ENCODE assay signal across 9 cellular contexts in the genomic region with DNA sequence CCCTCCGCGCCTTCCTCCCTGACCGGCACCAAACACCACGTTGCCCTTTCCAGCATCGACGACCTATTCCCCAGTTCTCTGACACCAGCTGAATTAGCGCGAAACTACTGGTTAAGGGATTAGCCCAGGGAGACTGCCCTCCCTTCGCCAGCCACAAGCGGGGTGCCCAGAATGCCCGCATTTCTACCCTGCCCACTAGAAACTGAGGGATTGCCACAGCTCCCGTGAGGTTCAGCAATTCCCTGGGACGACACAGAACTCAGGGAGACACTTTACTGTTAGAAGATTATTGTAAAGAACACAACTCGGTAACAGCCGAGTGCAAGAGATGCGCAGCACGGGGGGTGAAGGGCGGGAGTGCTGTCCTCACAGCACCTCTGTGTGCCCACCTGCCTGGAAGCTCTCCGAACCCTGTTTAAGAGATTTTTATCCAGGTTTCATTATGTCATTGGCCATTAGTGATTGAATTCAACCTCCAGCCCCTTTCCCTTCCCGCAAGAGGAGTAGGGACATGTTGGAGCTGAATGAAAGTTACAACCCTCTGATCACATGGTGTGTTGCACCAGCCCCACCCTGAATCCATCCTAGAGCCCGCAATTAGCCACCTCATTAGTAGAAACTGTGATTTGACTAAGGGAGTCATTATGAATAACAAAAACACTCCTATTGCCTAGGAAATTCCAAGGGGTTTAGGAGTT. TPM values are rescaled to one million over a fixed set of nuclear protein-coding genes. Genes with fewer than 3 reads are reported as not detected.
A peak's percentile ranks its signal among the peaks of the same experiment; 100 is the strongest.
DNase-seq lines count a peak whose midpoint lies in the region; ATAC-seq and TF ChIP-seq lines count a peak whose summit lies in the region.
"Had no signal": no experiment of that assay in that cellular context is flagged by ENCODE, and none has a peak within 500 bp of the region (broad histone marks: within the 10 kb centered on the region; RNA-seq: fewer than 3 reads in every experiment).

No MANE protein-coding gene starts in this region.

- no peak for DNase-seq in activated CD4-positive, alpha-beta T cell treated with anti-CD3 and anti-CD28 coated beads, Interleukin-2, amount 10 ng/mL, durations not matched to agents 24 days and 14 days
- DNase-seq in activated CD4-positive, alpha-beta T cell treated with anti-CD3 and anti-CD28 coated beads, Interleukin-2, amount 50 U/mL, for 4 hours = no peak
- no peak for DNase-seq in activated naive CD4-positive, alpha-beta T cell treated with anti-CD3 and anti-CD28 coated beads, Interleukin-2, amount 50 U/mL, for 72 hours (ENCODE audit: low spot score in 2 of 2)
- DNase-seq in testis (no peak), Ammon's horn (ENCODE audit: low spot score) (no peak), NCI-H446 treated with DMSO at 0.1 percent for 48 hours (lab: John Stamatoyannopoulos, UW) (no peak)

- H3K36me3 Mint-ChIP-seq in activated CD4-positive, alpha-beta T cell treated with anti-CD3 and anti-CD28 coated beads, Interleukin-2, amount 10 ng/mL, durations not matched to agents 24 days and 14 days (ENCODE audit: low read depth) = no peaks in the 10 kb centered on the region
- peaks cover 0 to 6% of the 10 kb centered on the region in 2 donors for H3K36me3 Mint-ChIP-seq in activated naive CD4-positive, alpha-beta T cell treated with anti-CD3 and anti-CD28 coated beads, Interleukin-2, amount 50 U/mL, for 72 hours

- peak overlapping the region; percentile 83 for H3K27ac Mint-ChIP-seq in activated CD4-positive, alpha-beta T cell treated with anti-CD3 and anti-CD28 coated beads, Interleukin-2, amount 10 ng/mL, durations not matched to agents 24 days and 14 days
- H3K27ac Mint-ChIP-seq in activated naive CD4-positive, alpha-beta T cell treated with anti-CD3 and anti-CD28 coated beads, Interleukin-2, amount 50 U/mL, for 72 hours = peak overlapping the region; percentile 38 to 84

- peak overlapping the region; percentile 56 for H3K4me3 ChIP-seq in iPS-20b (ENCODE audit: low read length)
- peak overlapping the region; percentile 66 to 67 for H3K4me3 ChIP-seq in testis

- H3K4me1 ChIP-seq in iPS-20b (ENCODE audit: insufficient read depth, low read length) (peaks cover 12% of the 10 kb centered on the region; the same call in 1 of the 2 replicates), testis (no peaks in the 10 kb centered on the region)

- peaks cover 30% of the 10 kb centered on the region for H3K4me1 Mint-ChIP-seq in activated CD4-positive, alpha-beta T cell treated with anti-CD3 and anti-CD28 coated beads, Interleukin-2, amount 10 ng/mL, durations not matched to agents 24 days and 14 days

- no peaks in the 10 kb centered on the region for H3K9me3 ChIP-seq in iPS-20b (ENCODE audit: insufficient read depth, low read depth, low read length)
- H3K9me3 ChIP-seq in testis = no peaks in the 10 kb centered on the region

- intact Hi-C loops in activated CD4-positive, alpha-beta T cell treated with anti-CD3 and anti-CD28 coated beads, Interleukin-2, amount 10 ng/mL, durations not matched to agents 24 days and 14 days (cut with micrococcal nuclease) = loop anchor here (2.0 kb wide), 1 partner anchor 16 kb away; the partner anchor contains the start of gene RIPPLY3
- intact Hi-C loops in testis (cut with DNase I; ENCODE audit: low total_unique reads) = no loop called here

- no peaks in the 10 kb centered on the region for H3K9me3 Mint-ChIP-seq in activated CD4-positive, alpha-beta T cell treated with anti-CD3 and anti-CD28 coated beads, Interleukin-2, amount 10 ng/mL, durations not matched to agents 24 days and 14 days
- no peaks in the 10 kb centered on the region for H3K9me3 Mint-ChIP-seq in activated naive CD4-positive, alpha-beta T cell treated with anti-CD3 and anti-CD28 coated beads, Interleukin-2, amount 50 U/mL, for 72 hours

- peak overlapping the region; percentile 60; the same call in 1 of the 2 replicates for H3K9ac ChIP-seq in iPS-20b (ENCODE audit: low read depth, low read length)

- peaks cover 17% of the 10 kb centered on the region; the same call in 1 of the 2 replicates for H3K27me3 ChIP-seq in iPS-20b (ENCODE audit: insufficient read depth, low read length)
- H3K27me3 ChIP-seq in testis = no peaks in the 10 kb centered on the region

- TF ChIP-seq CTCF in testis (IDR thresholded peaks at IDR 0.05) = no peak

- peak overlapping the region; percentile 83 for H3K4me3 Mint-ChIP-seq in activated CD4-positive, alpha-beta T cell treated with anti-CD3 and anti-CD28 coated beads, Interleukin-2, amount 10 ng/mL, durations not matched to agents 24 days and 14 days

- no peak for ATAC-seq in activated naive CD4-positive, alpha-beta T cell treated with anti-CD3 and anti-CD28 coated beads, Interleukin-2, amount 50 U/mL, for 72 hours
- no peak for ATAC-seq in HG02642 (IDR thresholded peaks at IDR 0.05; ENCODE audit: poor library complexity, unreplicated experiment)

- TF ChIP-seq POLR2A in testis (IDR thresholded peaks at IDR 0.05) = no peak

- WGBS in testis, 2 donors = 52 to 76% methylated on average over 12 to 21 of the region's 21 CpGs

- H3K36me3 ChIP-seq in iPS-20b (ENCODE audit: insufficient read depth, low read depth, low read length) (no peaks in the 10 kb centered on the region), testis (ENCODE audit: low read depth, missing control alignments) (no peaks in the 10 kb centered on the region)

- peaks cover 2% of the 10 kb centered on the region for H3K27me3 Mint-ChIP-seq in activated CD4-positive, alpha-beta T cell treated with anti-CD3 and anti-CD28 coated beads, Interleukin-2, amount 10 ng/mL, durations not matched to agents 24 days and 14 days

- H3K27ac ChIP-seq in iPS-20b (ENCODE audit: low read length) (no peak overlapping the region), testis (peak overlapping the region; percentile 85 to 86)

RNA-seq across cellular contexts. Expression of gene RIPPLY3, which starts 15.8 kb away (rescaled TPM):
- 0.26 TPM in 1 of 2 replicates, not detected in the other for total RNA-seq in activated CD4-positive, alpha-beta T cell treated with anti-CD3 and anti-CD28 coated beads, Interleukin-2, amount 10 ng/mL, durations not matched to agents 24 days and 14 days
- under 1 TPM in 1 of 2 donors, not detected in 1; 0.18 TPM for total RNA-seq in activated naive CD4-positive, alpha-beta T cell treated with anti-CD3 and anti-CD28 coated beads, Interleukin-2, amount 50 U/mL, for 72 hours
- under 1 TPM; 0.31 to 0.47 TPM for total RNA-seq in testis
- 0.25 TPM for polyA plus RNA-seq in testis (ENCODE audit: insufficient read depth, low read depth, low replicate concordance)
- total RNA-seq: SK-MEL-5 had no signal

RNA-seq across cellular contexts. Expression of gene HLCS, which starts 24.2 kb away (rescaled TPM):
- 15.3 and 16.5 TPM in 2 replicates for total RNA-seq in activated CD4-positive, alpha-beta T cell treated with anti-CD3 and anti-CD28 coated beads, Interleukin-2, amount 10 ng/mL, durations not matched to agents 24 days and 14 days
- total RNA-seq in activated naive CD4-positive, alpha-beta T cell treated with anti-CD3 and anti-CD28 coated beads, Interleukin-2, amount 50 U/mL, for 72 hours = 10 to 100 TPM; 11.1 to 13.0 TPM
- 10 to 100 TPM; 30.1 to 38.1 TPM for total RNA-seq in testis
- polyA plus RNA-seq in testis (ENCODE audit: insufficient read depth, low read depth, low replicate concordance) = 19.5 TPM
